In the genomic region with DNA sequence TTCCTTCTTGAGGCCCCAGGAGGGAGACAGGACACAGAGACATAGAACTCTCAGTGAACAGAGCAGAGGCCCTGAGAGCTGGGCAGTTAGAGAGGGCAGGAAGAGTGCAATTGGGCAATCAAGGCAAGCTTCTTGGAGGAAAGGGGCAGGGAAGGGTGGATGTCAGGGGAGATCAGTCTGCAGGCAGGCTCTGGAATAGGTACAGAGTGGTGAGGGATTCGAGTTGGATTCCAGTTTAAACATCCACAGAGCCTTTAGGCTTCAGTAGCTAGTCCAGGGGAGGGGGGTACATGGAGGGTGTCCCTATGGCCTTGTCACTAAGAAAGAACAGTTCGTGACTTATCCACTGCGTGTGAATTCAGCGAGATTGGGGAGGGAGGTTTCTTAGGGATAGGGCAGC, we compare ENCODE assay signal across 24 cellular contexts. TPM values are rescaled to one million over a fixed set of nuclear protein-coding genes. Genes with fewer than 3 reads are reported as not detected.
DNase-seq lines count a peak whose midpoint lies in the region; ATAC-seq, FAIRE-seq and TF ChIP-seq lines count a peak whose summit lies in the region.
"Had no signal": no experiment of that assay in that cellular context is flagged by ENCODE, and none has a peak within 500 bp of the region (broad histone marks: within the 10 kb centered on the region; RNA-seq: fewer than 3 reads in every experiment).

No MANE protein-coding gene starts in this region.

- no peaks in the 10 kb centered on the region for H3K9me3 Mint-ChIP-seq in endodermal cell
- no peaks in the 10 kb centered on the region for H3K9me3 Mint-ChIP-seq in stimulated activated memory B cell treated with anti-CD40 and anti-IgM and Interleukin-4, amounts not matched to agents 10 μg/mL and 1 μg/mL and 100 μg/mL, for 72 hours
- H3K9me3 Mint-ChIP-seq: CD8-positive, alpha-beta memory T cell had no signal

- H3K4me3 Mint-ChIP-seq in endodermal cell = peak overlapping the region; percentile 74
- no peak overlapping the region for H3K4me3 Mint-ChIP-seq in stimulated activated memory B cell treated with anti-CD40 and anti-IgM and Interleukin-4, amounts not matched to agents 10 μg/mL and 1 μg/mL and 100 μg/mL, for 72 hours

- H3K4me1 ChIP-seq in HUES6 (ENCODE audit: control insufficient read depth, insufficient read depth, low read length) (peaks cover 13% of the 10 kb centered on the region; the same call in 1 of the 2 replicates), endodermal cell (ENCODE audit: control insufficient read depth, insufficient read depth, low read length) (no peaks in the 10 kb centered on the region), iPS-20b (ENCODE audit: insufficient read depth, low read length) (no peaks in the 10 kb centered on the region), HepG2 (ENCODE audit: insufficient read depth, low read length) (peaks cover 14% of the 10 kb centered on the region), OCI-LY7 (ENCODE audit: insufficient read depth, low read length, poor library complexity, severe bottlenecking) (no peaks in the 10 kb centered on the region)

- TF ChIP-seq POLR2A in HepG2 (IDR thresholded peaks at IDR 0.05; ENCODE audit: insufficient read depth in 1 of 2, low read depth in 2 of 2, low read length in 2 of 2) = no peak

- in situ Hi-C loops in HepG2 (cut with HindIII; ENCODE audit: extremely low pct_ligation_motif_present, low pct_unique_long_range_greater_than_20kb) = no loop called here

- peaks cover 7% of the 10 kb centered on the region for H3K4me1 Mint-ChIP-seq in endodermal cell
- H3K4me1 Mint-ChIP-seq in stimulated activated memory B cell treated with anti-CD40 and anti-IgM and Interleukin-4, amounts not matched to agents 10 μg/mL and 1 μg/mL and 100 μg/mL, for 72 hours = peaks cover 9% of the 10 kb centered on the region

- H4K20me1 ChIP-seq in HepG2 (ENCODE audit: insufficient read depth, low read length) = no peaks in the 10 kb centered on the region
- no peaks in the 10 kb centered on the region for H4K20me1 ChIP-seq in OCI-LY7 (ENCODE audit: insufficient read depth, low read length)

- H3K9me2 ChIP-seq in OCI-LY7 (ENCODE audit: insufficient read depth, low read length) = no peaks in the 10 kb centered on the region
- H3K9me2 ChIP-seq: SK-N-SH had no signal

- H3K4me2 ChIP-seq in HepG2 (ENCODE audit: low read depth, low read length) (no peak overlapping the region), OCI-LY7 (ENCODE audit: low read length) (no peak overlapping the region)
- H3K4me2 ChIP-seq: SK-N-SH had no signal

- H3K9me3 ChIP-seq in HUES6 (ENCODE audit: control insufficient read depth, insufficient read depth, low read depth, low read length) (no peaks in the 10 kb centered on the region), endodermal cell (ENCODE audit: control insufficient read depth, low read length) (no peaks in the 10 kb centered on the region), iPS-20b (ENCODE audit: insufficient read depth, low read depth, low read length) (no peaks in the 10 kb centered on the region), HepG2 (ENCODE audit: low read length) (no peaks in the 10 kb centered on the region), OCI-LY7 (ENCODE audit: low read length) (no peaks in the 10 kb centered on the region)
- H3K9me3 ChIP-seq: SK-N-SH had no signal

- DNase-seq in endodermal cell (no peak), HepG2 (ENCODE audit: low spot score) (no peak), NCI-H345 (lab: John Stamatoyannopoulos, UW) (no peak), OCI-LY7 (ENCODE audit: low spot score) (no peak), iPS-NIHi11 (ENCODE audit: low spot score) (no peak)
- DNase-seq: ACHN; C1 segment of cervical spinal cord; CD8-positive, alpha-beta memory T cell; DMS79; NCI-H1092 treated with DMSO at 0.1 percent for 48 hours; NCI-H146; NCI-H2029 treated with DMSO at 0.1 percent for 48 hours; NCI-H2171; NCI-H446 treated with DMSO at 0.1 percent for 48 hours; NK-92 treated with Interleukin-12 subunit alpha and Interleukin-12 subunit beta, amount 100 ng/mL, for 24 hours; OCI-M1; SHP77; SK-N-SH had no signal

- H3K36me3 ChIP-seq in HUES6 (ENCODE audit: control insufficient read depth, insufficient read depth, low read length) = no peaks in the 10 kb centered on the region
- no peaks in the 10 kb centered on the region for H3K36me3 ChIP-seq in endodermal cell (ENCODE audit: control insufficient read depth, insufficient read depth, low read length)
- H3K36me3 ChIP-seq in iPS-20b (ENCODE audit: insufficient read depth, low read depth, low read length) = no peaks in the 10 kb centered on the region
- H3K36me3 ChIP-seq in HepG2 (replicated peaks in 1 of 2; ENCODE audit: control insufficient read depth in 1 of 2, insufficient read depth in 2 of 2, low read length in 2 of 2) = no peaks in the 10 kb centered on the region
- no peaks in the 10 kb centered on the region for H3K36me3 ChIP-seq in OCI-LY7 (ENCODE audit: insufficient read depth, low read length)

- no peak for FAIRE-seq in HepG2 (lab: Jason Lieb, UNC)
- FAIRE-seq: HTR-8/SVneo, K562 had no signal

- ATAC-seq in stimulated activated memory B cell treated with anti-CD40 and anti-IgM and Interleukin-4, amounts not matched to agents 10 μg/mL and 1 μg/mL and 100 μg/mL, for 72 hours = peak; percentile 7
- no peak for ATAC-seq in HepG2

- POLR2A ChIA-PET in HepG2 (lab: Yijun Ruan, JAX) (no interaction called here), OCI-LY7 (lab: Charles Lee) (no interaction called here)

- H3K79me2 ChIP-seq in HepG2 (ENCODE audit: insufficient read depth, low read length) (no peaks in the 10 kb centered on the region), OCI-LY7 (ENCODE audit: insufficient read depth, low read depth, low read length) (no peaks in the 10 kb centered on the region)

- intact Hi-C loops in HepG2 (cut with micrococcal nuclease; ENCODE audit: unreplicated experiment) (no loop called here), OCI-LY7 (cut with micrococcal nuclease; ENCODE audit: unreplicated experiment) (no loop called here)

- H3K36me3 Mint-ChIP-seq in endodermal cell (ENCODE audit: low read depth) = no peaks in the 10 kb centered on the region
- H3K36me3 Mint-ChIP-seq in stimulated activated memory B cell treated with anti-CD40 and anti-IgM and Interleukin-4, amounts not matched to agents 10 μg/mL and 1 μg/mL and 100 μg/mL, for 72 hours = no peaks in the 10 kb centered on the region

- CTCF ChIA-PET in HepG2 (lab: Yijun Ruan, JAX; ENCODE audit: low intra/inter-chr PET ratio, low total read pairs) = no interaction called here
- CTCF ChIA-PET in OCI-LY7 (lab: Charles Lee; ENCODE audit: unreplicated experiment) = no interaction called here

- no peak overlapping the region for H3K27ac ChIP-seq in HUES6 (ENCODE audit: low read depth, low read length)
- no peak overlapping the region for H3K27ac ChIP-seq in endodermal cell (ENCODE audit: low read depth, low read length)
- H3K27ac ChIP-seq in iPS-20b (ENCODE audit: low read length) = no peak overlapping the region
- no peak overlapping the region for H3K27ac ChIP-seq in HepG2 (ENCODE audit: extremely low read length, insufficient read depth, low read length)
- H3K27ac ChIP-seq in OCI-LY7 (ENCODE audit: low read depth, low read length, poor library complexity, severe bottlenecking) = no peak overlapping the region

- WGBS in endodermal cell (ENCODE audit: insufficient coverage in 1 of 2, insufficient read length in 1 of 2), 2 experiments = 80 to 82% methylated on average over 2 to 4 of the region's 4 CpGs
- 36% methylated on average over 4 of the region's 4 CpGs for WGBS in HepG2 (ENCODE audit: low lambda C conversion rate)

- peak overlapping the region; percentile 81 for H3K4me3 ChIP-seq in HUES6 (ENCODE audit: low read depth, low read length)
- H3K4me3 ChIP-seq in endodermal cell (ENCODE audit: low read length) = peak overlapping the region; percentile 79
- H3K4me3 ChIP-seq in iPS-20b (ENCODE audit: low read length) = peak overlapping the region; percentile 75
- H3K4me3 ChIP-seq in HepG2 (replicated peaks in 1 of 3; ENCODE audit: insufficient read depth in 1 of 3, low read depth in 2 of 3, low read length in 3 of 3) = no peak overlapping the region
- H3K4me3 ChIP-seq in OCI-LY7 (ENCODE audit: low read depth, low read length, poor library complexity, severe bottlenecking) = no peak overlapping the region
- H3K4me3 ChIP-seq: K562 had no signal

- H3K27ac Mint-ChIP-seq in endodermal cell = no peak overlapping the region
- no peak overlapping the region for H3K27ac Mint-ChIP-seq in stimulated activated memory B cell treated with anti-CD40 and anti-IgM and Interleukin-4, amounts not matched to agents 10 μg/mL and 1 μg/mL and 100 μg/mL, for 72 hours
- H3K27ac Mint-ChIP-seq: CD8-positive, alpha-beta memory T cell had no signal

- no peak for TF ChIP-seq CTCF in endodermal cell (conservative IDR thresholded peaks at IDR 0.05)
- TF ChIP-seq CTCF in HepG2 (CRISPR knock-in tag; IDR thresholded peaks at IDR 0.05) = no peak
- TF ChIP-seq CTCF in OCI-LY7 (conservative IDR thresholded peaks at IDR 0.05; ENCODE audit: low read length) = no peak

- no peak for TF ChIP-seq EP300 in HepG2 (IDR thresholded peaks at IDR 0.05; ENCODE audit: low read depth in 2 of 2, low read length in 2 of 2)
- no peak for TF ChIP-seq EP300 in HepG2 (CRISPR knock-in tag; IDR thresholded peaks at IDR 0.05; ENCODE audit: borderline replicate concordance)

- peaks cover 56% of the 10 kb centered on the region for H3K27me3 ChIP-seq in HUES6 (ENCODE audit: control insufficient read depth, insufficient read depth, low read length)
- H3K27me3 ChIP-seq in endodermal cell (ENCODE audit: control insufficient read depth, insufficient read depth, low read length, poor library complexity, severe bottlenecking) = peaks cover 48% of the 10 kb centered on the region
- peaks cover 56% of the 10 kb centered on the region for H3K27me3 ChIP-seq in iPS-20b (ENCODE audit: insufficient read depth, low read length)
- peaks cover 31 to 93% of the 10 kb centered on the region in 2 experiments for H3K27me3 ChIP-seq in HepG2 (ENCODE audit: control insufficient read depth in 1 of 2, insufficient read depth in 2 of 2, low read length in 2 of 2)

- H2AFZ ChIP-seq in HepG2 (ENCODE audit: low read length) (no peak overlapping the region), OCI-LY7 (ENCODE audit: low read length) (no peak overlapping the region)

- BruUV-seq in HepG2 (replicated peaks; lab: Mats Ljungman, UMichigan) = no TSS peak
- BruUV-seq in OCI-LY7 (replicated peaks; lab: Mats Ljungman, UMichigan) = no TSS peak

- H3K9ac ChIP-seq in HUES6 (ENCODE audit: low read length) (no peak overlapping the region), endodermal cell (ENCODE audit: extremely low read depth, low read length, poor library complexity, severe bottlenecking) (no peak overlapping the region), iPS-20b (ENCODE audit: low read depth, low read length) (no peak overlapping the region; the same call in 1 of the 2 replicates), HepG2 (ENCODE audit: insufficient read depth, low read depth, low read length) (no peak overlapping the region)
- H3K9ac ChIP-seq: SK-N-SH had no signal

- H3K27me3 Mint-ChIP-seq in endodermal cell (ENCODE audit: insufficient read depth) = peaks cover 63% of the 10 kb centered on the region
- H3K27me3 Mint-ChIP-seq in stimulated activated memory B cell treated with anti-CD40 and anti-IgM and Interleukin-4, amounts not matched to agents 10 μg/mL and 1 μg/mL and 100 μg/mL, for 72 hours = peaks cover 86% of the 10 kb centered on the region

- no peak for TF ChIP-seq RAD21 in HepG2 (CRISPR knock-in tag; IDR thresholded peaks at IDR 0.05)

RNA-seq across cellular contexts. Expression of a gene that starts 2.0 kb away (rescaled TPM):
- 1 to 10 TPM; 1.3 to 1.4 TPM for total RNA-seq in endodermal cell
- polyA plus RNA-seq in endodermal cell (2013, experiment 1 of 2) = not detected
- polyA plus RNA-seq in endodermal cell (2013, experiment 2 of 2) = not detected
- total RNA-seq in HepG2 (2016; rRNA removed; fragmentation: Illumina TruSeq; extraction: Trizol) = not detected in 2 replicates
- not detected in 2 replicates for total RNA-seq in HepG2 (2016; cell fraction: cytosol; rRNA removed; fragmentation: Illumina TruSeq; extraction: Trizol; ENCODE audit: low read depth)
- not detected in 2 replicates for total RNA-seq in HepG2 (2016; cell fraction: insoluble cytoplasmic fraction; rRNA removed; fragmentation: Illumina TruSeq; extraction: Trizol)
- not detected in 2 replicates for total RNA-seq in HepG2 (2016; cell fraction: membrane; rRNA removed; fragmentation: Illumina TruSeq; extraction: Trizol)
- total RNA-seq in HepG2 (2016; cell fraction: nucleus; rRNA removed; fragmentation: Illumina TruSeq; extraction: Trizol) = not detected in 2 replicates
- 0.24 and 0.25 TPM in 2 replicates for polyA plus RNA-seq in HepG2 (2011; rRNA removed)
- 0.21 and 0.30 TPM in 2 replicates for polyA plus RNA-seq in HepG2 (2011; cell fraction: cytosol; rRNA removed)
- 1.1 and 1.2 TPM in 2 replicates for polyA plus RNA-seq in HepG2 (2011; cell fraction: nucleus; rRNA removed)
- polyA plus RNA-seq in HepG2 (2012) = 0.32 TPM in 1 of 2 replicates, not detected in the other
- polyA plus RNA-seq in HepG2 (2016; cell fraction: cytosol; fragmentation: Illumina TruSeq; extraction: Trizol; ENCODE audit: low read depth) = not detected in 2 replicates
- polyA plus RNA-seq in HepG2 (2016; cell fraction: insoluble cytoplasmic fraction; fragmentation: Illumina TruSeq; extraction: Trizol; ENCODE audit: low read depth) = not detected in 2 replicates
- not detected in 2 replicates for polyA plus RNA-seq in HepG2 (2016; cell fraction: membrane; fragmentation: Illumina TruSeq; extraction: Trizol; ENCODE audit: low read depth)
- not detected in 2 replicates for polyA plus RNA-seq in HepG2 (2016; cell fraction: nucleus; fragmentation: Illumina TruSeq; extraction: Trizol; ENCODE audit: insufficient read depth, low read depth)
- polyA minus RNA-seq in HepG2 (2011; rRNA and poly(A)+ RNA removed; ENCODE audit: low replicate concordance) = not detected in 2 replicates
- polyA minus RNA-seq in HepG2 (2011; cell fraction: cytosol; rRNA and poly(A)+ RNA removed) = not detected in 2 replicates
- not detected in 2 replicates for polyA minus RNA-seq in HepG2 (2011; cell fraction: nucleus; rRNA and poly(A)+ RNA removed)
- not detected in 2 replicates for total RNA-seq in OCI-LY7 (2014; rRNA removed; shearing (Covaris generic))
- total RNA-seq in OCI-LY7 (2022) = not detected in 2 replicates
- total RNA-seq: CD8-positive, alpha-beta memory T cell; K562 had no signal
- polyA plus RNA-seq: CD8-positive, alpha-beta memory T cell; K562 had no signal

RNA-seq across cellular contexts. Expression of a gene that starts 9.5 kb away (rescaled TPM):
- not detected for total RNA-seq in endodermal cell
- not detected for polyA plus RNA-seq in endodermal cell (2013, experiment 1 of 2)
- polyA plus RNA-seq in endodermal cell (2013, experiment 2 of 2) = not detected
- total RNA-seq in HepG2 (2016; rRNA removed; fragmentation: Illumina TruSeq; extraction: Trizol) = not detected in 2 replicates
- not detected in 2 replicates for total RNA-seq in HepG2 (2016; cell fraction: cytosol; rRNA removed; fragmentation: Illumina TruSeq; extraction: Trizol; ENCODE audit: low read depth)
- total RNA-seq in HepG2 (2016; cell fraction: insoluble cytoplasmic fraction; rRNA removed; fragmentation: Illumina TruSeq; extraction: Trizol) = not detected in 2 replicates
- not detected in 2 replicates for total RNA-seq in HepG2 (2016; cell fraction: membrane; rRNA removed; fragmentation: Illumina TruSeq; extraction: Trizol)
- total RNA-seq in HepG2 (2016; cell fraction: nucleus; rRNA removed; fragmentation: Illumina TruSeq; extraction: Trizol) = not detected in 2 replicates
- polyA plus RNA-seq in HepG2 (2011; rRNA removed) = not detected in 2 replicates
- 0.21 TPM in 1 of 2 replicates, not detected in the other for polyA plus RNA-seq in HepG2 (2011; cell fraction: cytosol; rRNA removed)
- not detected in 2 replicates for polyA plus RNA-seq in HepG2 (2011; cell fraction: nucleus; rRNA removed)
- not detected in 2 replicates for polyA plus RNA-seq in HepG2 (2012)
- not detected in 2 replicates for polyA plus RNA-seq in HepG2 (2016; cell fraction: cytosol; fragmentation: Illumina TruSeq; extraction: Trizol; ENCODE audit: low read depth)
- not detected in 2 replicates for polyA plus RNA-seq in HepG2 (2016; cell fraction: insoluble cytoplasmic fraction; fragmentation: Illumina TruSeq; extraction: Trizol; ENCODE audit: low read depth)
- polyA plus RNA-seq in HepG2 (2016; cell fraction: membrane; fragmentation: Illumina TruSeq; extraction: Trizol; ENCODE audit: low read depth) = not detected in 2 replicates
- not detected in 2 replicates for polyA plus RNA-seq in HepG2 (2016; cell fraction: nucleus; fragmentation: Illumina TruSeq; extraction: Trizol; ENCODE audit: insufficient read depth, low read depth)
- polyA minus RNA-seq in HepG2 (2011; rRNA and poly(A)+ RNA removed; ENCODE audit: low replicate concordance) = not detected in 2 replicates
- not detected in 2 replicates for polyA minus RNA-seq in HepG2 (2011; cell fraction: cytosol; rRNA and poly(A)+ RNA removed)
- not detected in 2 replicates for polyA minus RNA-seq in HepG2 (2011; cell fraction: nucleus; rRNA and poly(A)+ RNA removed)
- total RNA-seq in OCI-LY7 (2014; rRNA removed; shearing (Covaris generic)) = not detected in 2 replicates
- not detected in 2 replicates for total RNA-seq in OCI-LY7 (2022)
- total RNA-seq: CD8-positive, alpha-beta memory T cell; H4; K562 had no signal
- polyA plus RNA-seq: CD8-positive, alpha-beta memory T cell; K562; SK-N-SH had no signal

RNA-seq across cellular contexts. Expression of a gene that starts 44.4 kb away (rescaled TPM):
- 10 to 100 TPM; 16.2 to 18.3 TPM for total RNA-seq in endodermal cell
- polyA plus RNA-seq in endodermal cell (2013, experiment 1 of 2) = 19.7 TPM
- 18.1 TPM for polyA plus RNA-seq in endodermal cell (2013, experiment 2 of 2)
- 0.20 and 0.44 TPM in 2 replicates for total RNA-seq in HepG2 (2016; rRNA removed; fragmentation: Illumina TruSeq; extraction: Trizol)
- 0.18 and 0.30 TPM in 2 replicates for total RNA-seq in HepG2 (2016; cell fraction: cytosol; rRNA removed; fragmentation: Illumina TruSeq; extraction: Trizol; ENCODE audit: low read depth)
- total RNA-seq in HepG2 (2016; cell fraction: insoluble cytoplasmic fraction; rRNA removed; fragmentation: Illumina TruSeq; extraction: Trizol) = 0.02 and 0.10 TPM in 2 replicates
- total RNA-seq in HepG2 (2016; cell fraction: membrane; rRNA removed; fragmentation: Illumina TruSeq; extraction: Trizol) = 0.06 and 0.07 TPM in 2 replicates
- 0.25 TPM in 1 of 2 replicates, not detected in the other for total RNA-seq in HepG2 (2016; cell fraction: nucleus; rRNA removed; fragmentation: Illumina TruSeq; extraction: Trizol)
- 1.7 and 2.2 TPM in 2 replicates for polyA plus RNA-seq in HepG2 (2011; rRNA removed)
- polyA plus RNA-seq in HepG2 (2011; cell fraction: cytosol; rRNA removed) = 1.6 TPM in 2 replicates
- 3.8 and 4.9 TPM in 2 replicates for polyA plus RNA-seq in HepG2 (2011; cell fraction: nucleus; rRNA removed)
- polyA plus RNA-seq in HepG2 (2012) = 0.62 and 0.99 TPM in 2 replicates
- polyA plus RNA-seq in HepG2 (2016; cell fraction: cytosol; fragmentation: Illumina TruSeq; extraction: Trizol; ENCODE audit: low read depth) = not detected in 2 replicates
- polyA plus RNA-seq in HepG2 (2016; cell fraction: insoluble cytoplasmic fraction; fragmentation: Illumina TruSeq; extraction: Trizol; ENCODE audit: low read depth) = 0.19 and 0.20 TPM in 2 replicates
- polyA plus RNA-seq in HepG2 (2016; cell fraction: membrane; fragmentation: Illumina TruSeq; extraction: Trizol; ENCODE audit: low read depth) = 0.05 TPM in 1 of 2 replicates, not detected in the other
- polyA plus RNA-seq in HepG2 (2016; cell fraction: nucleus; fragmentation: Illumina TruSeq; extraction: Trizol; ENCODE audit: insufficient read depth, low read depth) = 0.15 and 0.18 TPM in 2 replicates
- polyA minus RNA-seq in HepG2 (2011; rRNA and poly(A)+ RNA removed; ENCODE audit: low replicate concordance) = 3.3 and 19.7 TPM in 2 replicates
- 1.1 and 2.0 TPM in 2 replicates for polyA minus RNA-seq in HepG2 (2011; cell fraction: cytosol; rRNA and poly(A)+ RNA removed)
- 1.5 and 3.2 TPM in 2 replicates for polyA minus RNA-seq in HepG2 (2011; cell fraction: nucleus; rRNA and poly(A)+ RNA removed)
- 0.16 and 0.39 TPM in 2 replicates for total RNA-seq in OCI-LY7 (2014; rRNA removed; shearing (Covaris generic))
- 0.63 and 0.67 TPM in 2 replicates for total RNA-seq in OCI-LY7 (2022)

RNA-seq across cellular contexts. Expression of a gene that starts 52.7 kb away (rescaled TPM):
- 1 to 10 TPM; 1.4 to 2.1 TPM for total RNA-seq in endodermal cell
- polyA plus RNA-seq in endodermal cell (2013, experiment 1 of 2) = 1.2 TPM
- polyA plus RNA-seq in endodermal cell (2013, experiment 2 of 2) = 0.99 TPM
- total RNA-seq in HepG2 (2016; rRNA removed; fragmentation: Illumina TruSeq; extraction: Trizol) = 3.0 and 4.3 TPM in 2 replicates
- 1.2 TPM in 2 replicates for total RNA-seq in HepG2 (2016; cell fraction: cytosol; rRNA removed; fragmentation: Illumina TruSeq; extraction: Trizol; ENCODE audit: low read depth)
- total RNA-seq in HepG2 (2016; cell fraction: insoluble cytoplasmic fraction; rRNA removed; fragmentation: Illumina TruSeq; extraction: Trizol) = 2.8 and 4.3 TPM in 2 replicates
- 2.2 and 2.3 TPM in 2 replicates for total RNA-seq in HepG2 (2016; cell fraction: membrane; rRNA removed; fragmentation: Illumina TruSeq; extraction: Trizol)
- 2.6 and 2.8 TPM in 2 replicates for total RNA-seq in HepG2 (2016; cell fraction: nucleus; rRNA removed; fragmentation: Illumina TruSeq; extraction: Trizol)
- 5.1 and 10.3 TPM in 2 replicates for polyA plus RNA-seq in HepG2 (2011; rRNA removed)
- polyA plus RNA-seq in HepG2 (2011; cell fraction: cytosol; rRNA removed) = 5.9 and 6.6 TPM in 2 replicates
- polyA plus RNA-seq in HepG2 (2011; cell fraction: nucleus; rRNA removed) = 13.6 and 19.6 TPM in 2 replicates
- 2.8 and 7.9 TPM in 2 replicates for polyA plus RNA-seq in HepG2 (2012)
- 0.93 and 1.1 TPM in 2 replicates for polyA plus RNA-seq in HepG2 (2016; cell fraction: cytosol; fragmentation: Illumina TruSeq; extraction: Trizol; ENCODE audit: low read depth)
- polyA plus RNA-seq in HepG2 (2016; cell fraction: insoluble cytoplasmic fraction; fragmentation: Illumina TruSeq; extraction: Trizol; ENCODE audit: low read depth) = 2.4 and 3.6 TPM in 2 replicates
- 1.6 and 1.8 TPM in 2 replicates for polyA plus RNA-seq in HepG2 (2016; cell fraction: membrane; fragmentation: Illumina TruSeq; extraction: Trizol; ENCODE audit: low read depth)
- 5.8 and 5.9 TPM in 2 replicates for polyA plus RNA-seq in HepG2 (2016; cell fraction: nucleus; fragmentation: Illumina TruSeq; extraction: Trizol; ENCODE audit: insufficient read depth, low read depth)
- 0.82 and 14.6 TPM in 2 replicates for polyA minus RNA-seq in HepG2 (2011; rRNA and poly(A)+ RNA removed; ENCODE audit: low replicate concordance)
- 4.7 and 6.5 TPM in 2 replicates for polyA minus RNA-seq in HepG2 (2011; cell fraction: cytosol; rRNA and poly(A)+ RNA removed)
- 4.0 and 9.2 TPM in 2 replicates for polyA minus RNA-seq in HepG2 (2011; cell fraction: nucleus; rRNA and poly(A)+ RNA removed)
- 0.32 and 0.54 TPM in 2 replicates for total RNA-seq in OCI-LY7 (2014; rRNA removed; shearing (Covaris generic))
- 0.61 and 1.5 TPM in 2 replicates for total RNA-seq in OCI-LY7 (2022)
- total RNA-seq: K562 had no signal
- polyA plus RNA-seq: K562 had no signal

Comparison
In these comparisons a context has a peak if more than half of its experiments do, and no peak if none do; other contexts are left out.
1. H3K4me3 ChIP-seq: peak in HUES6 (single experiment), endodermal cell (single experiment) and iPS-20b (single experiment); none in HepG2 (0 of 3) and OCI-LY7 (single experiment).
2. RNA of a gene that starts 44.4 kb away (total RNA-seq): 16.2 to 18.3 TPM in endodermal cell; 0.16 to 0.67 TPM in OCI-LY7 and 0.02 to 0.44 TPM in HepG2; every median in the first group is over 10 times any median in the second.